In the genomic region with DNA sequence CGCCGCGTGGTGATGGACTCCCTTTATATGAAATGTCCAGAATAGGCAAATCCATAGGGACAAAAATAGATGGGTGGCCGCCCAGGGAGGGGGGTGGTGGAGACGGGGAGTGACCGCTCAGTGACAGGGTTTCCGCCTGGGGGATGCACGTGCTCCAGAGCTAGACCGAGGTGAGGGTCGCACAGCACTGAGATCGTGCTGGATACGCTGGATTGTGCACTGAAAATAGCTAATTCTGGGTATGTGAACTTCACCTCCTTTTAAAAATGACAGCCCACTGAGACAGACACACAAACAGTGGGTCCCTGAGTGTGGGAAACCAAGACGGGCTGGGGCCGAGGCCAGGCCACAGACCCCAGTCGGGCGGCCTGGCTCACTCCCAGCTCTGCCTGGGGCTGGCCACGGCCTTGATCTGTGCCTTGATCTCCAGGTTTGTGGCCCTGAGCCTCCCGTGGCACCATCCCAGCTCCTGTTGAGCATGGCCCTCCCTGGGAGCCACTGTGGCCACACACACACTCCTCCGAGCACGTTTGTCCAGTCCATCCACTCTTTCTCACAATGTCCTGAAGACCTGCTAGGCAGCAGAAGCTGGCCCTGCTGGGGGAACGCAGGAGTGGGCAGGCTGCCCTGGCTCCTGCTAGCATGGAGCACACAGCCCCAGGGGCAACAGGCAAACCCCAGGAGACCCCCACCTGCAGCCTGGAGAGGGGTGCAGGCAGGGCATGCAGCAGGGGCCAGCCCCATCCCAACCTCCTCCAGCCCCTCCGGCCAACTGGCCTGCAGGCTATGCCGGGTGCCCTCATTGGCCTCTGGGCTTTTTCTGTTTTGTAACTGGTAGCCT, we compare ENCODE assay signal across 17 cellular contexts. TPM values are rescaled to one million over a fixed set of nuclear protein-coding genes. Genes with fewer than 3 reads are reported as not detected.
DNase-seq lines count a peak whose midpoint lies in the region.
"Had no signal": no experiment of that assay in that cellular context is flagged by ENCODE, and none has a peak within 500 bp of the region (broad histone marks: within the 10 kb centered on the region; RNA-seq: fewer than 3 reads in every experiment).

No MANE protein-coding gene starts in this region.

- no peaks in the 10 kb centered on the region for H3K9me3 Mint-ChIP-seq in immature natural killer cell
- H3K9me3 Mint-ChIP-seq: activated T-cell treated with anti-CD3 and anti-CD28 coated beads, Interleukin-2, amount 50 U/mL, for 72 hours; CD4-positive, alpha-beta T cell; stimulated activated naive CD8-positive, alpha-beta T cell treated with anti-CD3 and anti-CD28 coated beads, Interleukin-15, amount 100 ng/mL, for 72 hours had no signal

- peak overlapping the region; percentile 34 to 90 (median 86) for H3K27ac Mint-ChIP-seq in immature natural killer cell
- H3K27ac Mint-ChIP-seq: activated T-cell treated with anti-CD3 and anti-CD28 coated beads, Interleukin-2, amount 50 U/mL, for 72 hours had no signal

- peaks cover 0 to 2% (median 1%) of the 10 kb centered on the region in 3 donors for H3K27me3 Mint-ChIP-seq in immature natural killer cell (ENCODE audit: low read depth in 3 of 3)
- H3K27me3 Mint-ChIP-seq: CD4-positive, alpha-beta T cell had no signal

- peak overlapping the region; percentile 75 to 84 (median 79) for H3K4me3 Mint-ChIP-seq in immature natural killer cell

- peaks cover 7% of the 10 kb centered on the region; the same call in 1 of the 2 replicates for H3K27me3 ChIP-seq in H7 (ENCODE audit: control insufficient read depth, insufficient read depth, low read length)

- peak; percentile 24 for DNase-seq in activated CD4-positive, CD25-positive, alpha-beta regulatory T cell treated with anti-CD3 and anti-CD28 coated beads, Interleukin-2, amount 50 U/mL, for 72 hours
- DNase-seq in activated CD4-positive, CD25-positive, alpha-beta regulatory T cell (lab: John Stamatoyannopoulos, UW): no peak
- DNase-seq in H7 (peak; percentile 61), immature natural killer cell (no peak), posterior vena cava (ENCODE audit: low spot score) (peak; percentile 65), NCI-H345 (lab: John Stamatoyannopoulos, UW) (no peak), G401 (ENCODE audit: low spot score) (no peak), NCI-H524 treated with DMSO at 0.1 percent for 48 hours (lab: John Stamatoyannopoulos, UW) (no peak)
- DNase-seq: 8988T; activated T-cell treated with anti-CD3 and anti-CD28 coated beads, Interleukin-2, amount 50 U/mL, for 72 hours; NCI-H1105 treated with DMSO at 0.1 percent for 48 hours; WERI-Rb-1 had no signal

- H3K36me3 ChIP-seq in H7 (replicated peaks; ENCODE audit: control insufficient read depth, insufficient read depth, low read length): no peaks in the 10 kb centered on the region
- H3K36me3 ChIP-seq: WERI-Rb-1 had no signal

- peaks cover 0 to 4% (median 0%) of the 10 kb centered on the region in 3 donors for H3K36me3 Mint-ChIP-seq in immature natural killer cell

- H3K4me1 Mint-ChIP-seq in immature natural killer cell: peaks cover 29 to 30% of the 10 kb centered on the region in 2 donors

- in situ Hi-C loops in G401 (cut with HindIII; ENCODE audit: low sequenced_read_pairs): no loop called here

- no peak overlapping the region for H3K4me3 ChIP-seq in H7 (ENCODE audit: insufficient read depth, low read depth, low read length)
- H3K4me3 ChIP-seq: mucosa of descending colon had no signal

- intact Hi-C loops in posterior vena cava (cut with DNase I): no loop called here

RNA-seq across cellular contexts. Expression of gene TH, which starts 41.0 kb away (rescaled TPM):
- not detected in 2 replicates for total RNA-seq in H7 (2014; rRNA removed; shearing (Covaris generic))
- not detected for polyA plus RNA-seq in immature natural killer cell
- under 1 TPM in 1 of 2 donors, not detected in 1; 0.67 TPM for total RNA-seq in posterior vena cava
- total RNA-seq in G401 (2014; rRNA removed; shearing (Covaris generic)): 0.49 TPM in 1 of 2 replicates, not detected in the other
- total RNA-seq: activated T-cell treated with anti-CD3 and anti-CD28 coated beads, Interleukin-2, amount 50 U/mL, for 72 hours; CD4-positive, alpha-beta T cell; SK-MEL-5 had no signal

RNA-seq across cellular contexts. Expression of gene INS, which starts 51.6 kb away (rescaled TPM):
- not detected in 2 replicates for total RNA-seq in H7 (2014; rRNA removed; shearing (Covaris generic))
- not detected for polyA plus RNA-seq in immature natural killer cell
- not detected for total RNA-seq in posterior vena cava
- not detected in 2 replicates for total RNA-seq in G401 (2014; rRNA removed; shearing (Covaris generic))
- total RNA-seq: activated T-cell treated with anti-CD3 and anti-CD28 coated beads, Interleukin-2, amount 50 U/mL, for 72 hours; CD4-positive, alpha-beta T cell; mucosa of descending colon; renal cortical epithelial cell; SK-MEL-5 had no signal

RNA-seq across cellular contexts. Expression of gene ASCL2, which starts 57.8 kb away (rescaled TPM):
- total RNA-seq in H7 (2014; rRNA removed; shearing (Covaris generic)): 0.44 and 0.55 TPM in 2 replicates
- polyA plus RNA-seq in immature natural killer cell: 10 to 100 TPM in 2 of 3 donors, 1 to 10 TPM in 1; 9.7 to 60.0 (median 18.2) TPM
- total RNA-seq in posterior vena cava: under 1 TPM; 0.43 to 0.69 TPM
- total RNA-seq in G401 (2014; rRNA removed; shearing (Covaris generic)): not detected in 2 replicates
- total RNA-seq: CD4-positive, alpha-beta T cell; renal cortical epithelial cell; SK-MEL-5 had no signal

Comparison
In these comparisons a context has a peak if more than half of its experiments do, and no peak if none do; other contexts are left out.
1. DNase-seq: peak in activated CD4-positive, CD25-positive, alpha-beta regulatory T cell treated with anti-CD3 and anti-CD28 coated beads, Interleukin-2, amount 50 U/mL, for 72 hours (single experiment), H7 (single experiment) and posterior vena cava (single experiment); none in activated CD4-positive, CD25-positive, alpha-beta regulatory T cell (0 of 4), immature natural killer cell (0 of 3), NCI-H345 (single experiment), G401 (single experiment) and NCI-H524 treated with DMSO at 0.1 percent for 48 hours (single experiment).